25 cellular contexts compared by ENCODE assay signal in genomic region chr19:1452802-1453524, GRCh38. TPM values are rescaled to one million over a fixed set of nuclear protein-coding genes. Genes with fewer than 3 reads are reported as not detected.
DNase-seq lines count a peak whose midpoint lies in the region; ATAC-seq, FAIRE-seq and TF ChIP-seq lines count a peak whose summit lies in the region.
"Had no signal": no experiment of that assay in that cellular context is flagged by ENCODE, and none has a peak within 500 bp of the region (broad histone marks: within the 10 kb centered on the region; RNA-seq: fewer than 3 reads in every experiment).

No MANE protein-coding gene starts in this region.

- H2AFZ ChIP-seq in GM23338 = no peak overlapping the region
- H2AFZ ChIP-seq in neural progenitor cell (replicated peaks) = no peak overlapping the region

- peaks cover 36% of the 10 kb centered on the region for H3K4me1 Mint-ChIP-seq in GM23338
- H3K4me1 Mint-ChIP-seq in neural progenitor cell = peaks cover 49% of the 10 kb centered on the region
- peaks cover 27 to 35% of the 10 kb centered on the region in 2 donors for H3K4me1 Mint-ChIP-seq in stimulated activated naive B cell treated with anti-CD40 and anti-IgM and Interleukin-4, amounts not matched to agents 10 μg/mL and 1 μg/mL and 100 μg/mL, for 72 hours
- no peaks in the 10 kb centered on the region for H3K4me1 Mint-ChIP-seq in endothelial cell (ENCODE audit: unreplicated experiment)

- H4K20me1 ChIP-seq in GM23338 (replicated peaks; ENCODE audit: insufficient read depth) (no peaks in the 10 kb centered on the region), neural progenitor cell (ENCODE audit: low read depth) (peaks cover 71% of the 10 kb centered on the region)

- H3K27ac ChIP-seq in A549 = no peak overlapping the region
- H3K27ac ChIP-seq in GM23338 (ENCODE audit: low read depth) = no peak overlapping the region
- peak overlapping the region; percentile 94 for H3K27ac ChIP-seq in caudate nucleus (ENCODE audit: low read depth, low read length)
- H3K27ac ChIP-seq in neural progenitor cell = no peak overlapping the region
- H3K27ac ChIP-seq: KMS-11, SK-N-MC, spleen, upper lobe of left lung had no signal

- 37% methylated on average over 8 of the region's 30 CpGs for WGBS in A549 (ENCODE audit: missing lambda C conversion rate)

- TF ChIP-seq EP300 in A549 (IDR thresholded peaks at IDR 0.05) = no peak

- TF ChIP-seq POLR2A in A549 (IDR thresholded peaks at IDR 0.05; ENCODE audit: low read length) = no peak

- DNase-seq in A549 (ENCODE audit: low read depth in 1 of 2, low spot score in 1 of 2) (no peak), GM23338 (ENCODE audit: low spot score) (peak; percentile 1), caudate nucleus (lab: John Stamatoyannopoulos, UW) (peak in 3 of 61 donors; percentile 31 to 52 (median 37)), neural progenitor cell (ENCODE audit: low spot score) (no peak), pons (ENCODE audit: low spot score) (no peak), endothelial cell (ENCODE audit: low spot score) (no peak)
- DNase-seq in activated naive CD4-positive, alpha-beta T cell treated with anti-CD3 and anti-CD28 coated beads, Interleukin-2, amount 50 U/mL, for 16 hours = no peak
- DNase-seq in stimulated activated naive B cell treated with anti-CD40 and anti-IgM and Interleukin-4, amounts not matched to agents 10 μg/mL and 1 μg/mL and 100 μg/mL, for 72 hours = no peak
- DNase-seq: activated CD4-positive, alpha-beta memory T cell treated with anti-CD3 and anti-CD28 coated beads for 36 hours; activated CD8-positive, alpha-beta memory T cell treated with anti-CD3 and anti-CD28 coated beads, Interleukin-2, amount 50 U/mL, for 48 hours; aorta; islet precursor cell; naive thymus-derived CD4-positive, alpha-beta T cell; NCI-H1436; NCI-H748 treated with DMSO at 0.1 percent for 48 hours; spleen; stimulated activated CD4-positive, alpha-beta T cell treated with anti-CD3 and anti-CD28 coated beads, Interleukin-2, amount 100 ng/mL, for 48 hours had no signal

- CTCF ChIA-PET in A549 (lab: Yijun Ruan, JAX) = interaction anchor here (0.9 to 4.4 kb wide), 3 partner anchors 8 to 211 kb away, joined by 3 to 34 read pairs (median 4); no protein-coding TSS in a partner anchor

- H3K79me2 ChIP-seq in GM23338 (replicated peaks; ENCODE audit: insufficient read depth) (0 out of 2 replicates have a peak, but pooled peaks cover 3% of the 10 kb centered on the region), neural progenitor cell (ENCODE audit: low read depth) (no peaks in the 10 kb centered on the region)

- H3K9ac ChIP-seq in neural progenitor cell = no peak overlapping the region
- H3K9ac ChIP-seq: KMS-11 had no signal

- no peak for ATAC-seq in A549
- ATAC-seq in GM23338 = no peak
- ATAC-seq in stimulated activated naive B cell treated with anti-CD40 and anti-IgM and Interleukin-4, amounts not matched to agents 10 μg/mL and 1 μg/mL and 100 μg/mL, for 72 hours (replicated peaks) = no peak
- ATAC-seq: activated naive CD4-positive, alpha-beta T cell treated with anti-CD3 and anti-CD28 coated beads, Interleukin-2, amount 50 U/mL, for 72 hours; HCT116; naive thymus-derived CD4-positive, alpha-beta T cell had no signal

- H3K36me3 ChIP-seq in GM23338 (ENCODE audit: insufficient read depth) (no peaks in the 10 kb centered on the region), neural progenitor cell (no peaks in the 10 kb centered on the region)
- H3K36me3 ChIP-seq: spleen, upper lobe of left lung had no signal

- no peak for FAIRE-seq in A549 (lab: Jason Lieb, UNC)
- FAIRE-seq: D721Med, endothelial cell of umbilical vein, HTR-8/SVneo had no signal

- no peak overlapping the region for H3K4me3 ChIP-seq in A549
- no peak overlapping the region for H3K4me3 ChIP-seq in GM23338
- no peak overlapping the region for H3K4me3 ChIP-seq in neural progenitor cell
- H3K4me3 ChIP-seq: spleen, upper lobe of left lung had no signal

- peaks cover 22% of the 10 kb centered on the region for H3F3A ChIP-seq in GM23338 (replicated peaks; ENCODE audit: low read depth)
- H3F3A ChIP-seq in neural progenitor cell (ENCODE audit: low read depth) = peaks cover 52% of the 10 kb centered on the region

- H3K27ac Mint-ChIP-seq in GM23338 (no peak overlapping the region), neural progenitor cell (no peak overlapping the region), endothelial cell (ENCODE audit: unreplicated experiment) (no peak overlapping the region)
- no peak overlapping the region for H3K27ac Mint-ChIP-seq in stimulated activated naive B cell treated with anti-CD40 and anti-IgM and Interleukin-4, amounts not matched to agents 10 μg/mL and 1 μg/mL and 100 μg/mL, for 72 hours
- H3K27ac Mint-ChIP-seq: activated CD4-positive, alpha-beta memory T cell treated with anti-CD3 and anti-CD28 coated beads for 36 hours; activated naive CD4-positive, alpha-beta T cell treated with anti-CD3 and anti-CD28 coated beads, Interleukin-2, amount 50 U/mL, for 72 hours; naive thymus-derived CD4-positive, alpha-beta T cell had no signal

- H3K4me1 ChIP-seq in A549 (peaks cover 13% of the 10 kb centered on the region; the same call in 2 of the 3 replicates), GM23338 (ENCODE audit: insufficient read depth) (peaks cover 23% of the 10 kb centered on the region; the same call in 1 of the 2 replicates), neural progenitor cell (peaks cover 30% of the 10 kb centered on the region)

- POLR2A ChIA-PET in A549 (lab: Yijun Ruan, JAX) = interaction anchor here (0.9 kb wide), 2 partner anchors 8 to 13 kb away, joined by 3 read pairs; no protein-coding TSS in a partner anchor

- H3K27me3 ChIP-seq in GM23338 (ENCODE audit: insufficient read depth) (peaks cover 26% of the 10 kb centered on the region), neural progenitor cell (peaks cover 98% of the 10 kb centered on the region)

- H3K4me3 Mint-ChIP-seq in GM23338 = no peak overlapping the region
- H3K4me3 Mint-ChIP-seq in neural progenitor cell = peak overlapping the region; percentile 71
- H3K4me3 Mint-ChIP-seq in stimulated activated naive B cell treated with anti-CD40 and anti-IgM and Interleukin-4, amounts not matched to agents 10 μg/mL and 1 μg/mL and 100 μg/mL, for 72 hours = peak overlapping the region in 1 of 2 donors; percentile 25
- H3K4me3 Mint-ChIP-seq in endothelial cell (ENCODE audit: unreplicated experiment) = no peak overlapping the region
- H3K4me3 Mint-ChIP-seq: activated CD4-positive, alpha-beta memory T cell treated with anti-CD3 and anti-CD28 coated beads for 36 hours had no signal

- no peaks in the 10 kb centered on the region for H3K9me2 ChIP-seq in GM23338 (ENCODE audit: insufficient read depth)

- peaks cover 4% of the 10 kb centered on the region for H3K36me3 Mint-ChIP-seq in GM23338 (ENCODE audit: low read depth)
- H3K36me3 Mint-ChIP-seq in neural progenitor cell = peaks cover 12% of the 10 kb centered on the region
- peaks cover 8% of the 10 kb centered on the region in 2 donors for H3K36me3 Mint-ChIP-seq in stimulated activated naive B cell treated with anti-CD40 and anti-IgM and Interleukin-4, amounts not matched to agents 10 μg/mL and 1 μg/mL and 100 μg/mL, for 72 hours
- peaks cover 5% of the 10 kb centered on the region for H3K36me3 Mint-ChIP-seq in endothelial cell (ENCODE audit: low read depth, unreplicated experiment)
- H3K36me3 Mint-ChIP-seq: activated CD4-positive, alpha-beta memory T cell treated with anti-CD3 and anti-CD28 coated beads for 36 hours had no signal

- TF ChIP-seq CTCF in A549 (IDR thresholded peaks at IDR 0.05) (no peak), GM23338 (conservative IDR thresholded peaks at IDR 0.05; ENCODE audit: low read depth in 2 of 2) (no peak), neural progenitor cell (IDR thresholded peaks at IDR 0.05) (no peak), endothelial cell (IDR thresholded peaks at IDR 0.05; ENCODE audit: unreplicated experiment) (no peak)

- TF ChIP-seq RAD21 in A549 (conservative IDR thresholded peaks at IDR 0.05 in 1 of 2, IDR thresholded peaks at IDR 0.05 in 1 of 2) = no peak

- H3K9me3 ChIP-seq in A549 = no peaks in the 10 kb centered on the region
- no peaks in the 10 kb centered on the region for H3K9me3 ChIP-seq in neural progenitor cell (ENCODE audit: low read depth)
- H3K9me3 ChIP-seq: spleen, upper lobe of left lung had no signal

- H3K27me3 Mint-ChIP-seq in GM23338 (ENCODE audit: insufficient read depth, low read depth, poor library complexity) (peaks cover 48% of the 10 kb centered on the region), neural progenitor cell (ENCODE audit: insufficient read depth, low read depth) (peaks cover 21% of the 10 kb centered on the region), endothelial cell (ENCODE audit: unreplicated experiment) (peaks cover 22% of the 10 kb centered on the region)
- peaks cover 66 to 76% of the 10 kb centered on the region in 2 donors for H3K27me3 Mint-ChIP-seq in stimulated activated naive B cell treated with anti-CD40 and anti-IgM and Interleukin-4, amounts not matched to agents 10 μg/mL and 1 μg/mL and 100 μg/mL, for 72 hours

- H3K4me2 ChIP-seq in A549 (0 out of 3 replicates have a peak overlapping the region, but pooled peaks have one; percentile 10), GM23338 (no peak overlapping the region), neural progenitor cell (peak overlapping the region; percentile 67)
- H3K4me2 ChIP-seq: KMS-11 had no signal

- no peaks in the 10 kb centered on the region; the same call in 2 of the 3 replicates for H3K9me3 Mint-ChIP-seq in GM23338
- H3K9me3 Mint-ChIP-seq in neural progenitor cell = no peaks in the 10 kb centered on the region
- peaks cover 4 to 5% of the 10 kb centered on the region in 2 donors for H3K9me3 Mint-ChIP-seq in stimulated activated naive B cell treated with anti-CD40 and anti-IgM and Interleukin-4, amounts not matched to agents 10 μg/mL and 1 μg/mL and 100 μg/mL, for 72 hours
- H3K9me3 Mint-ChIP-seq in endothelial cell (ENCODE audit: unreplicated experiment) = no peaks in the 10 kb centered on the region
- H3K9me3 Mint-ChIP-seq: activated CD4-positive, alpha-beta memory T cell treated with anti-CD3 and anti-CD28 coated beads for 36 hours; activated naive CD4-positive, alpha-beta T cell treated with anti-CD3 and anti-CD28 coated beads, Interleukin-2, amount 50 U/mL, for 72 hours had no signal

RNA-seq across cellular contexts. Expression of gene APC2, which starts 3.0 kb away (rescaled TPM):
- polyA plus RNA-seq in A549 (2011; rRNA removed) (0.32 and 0.36 TPM in 2 replicates), A549 (2017; fragmentation: RNase III; extraction: RNeasy Plus Mini Kit Qiagen cat#74134 plus additional on column Dnase treatment) (1.3 to 1.6 TPM (median 1.6 TPM) in 3 replicates), GM23338 (2016; fragmentation: Nextera tagmentation; extraction: Ambion mirVana) (1.4 TPM in 2 replicates)
- 1.2 and 1.5 TPM in 2 replicates for polyA plus RNA-seq in A549 (2012; cell fraction: cytosol; rRNA removed)
- 1.8 and 3.5 TPM in 2 replicates for polyA plus RNA-seq in A549 (2012; cell fraction: nucleus; rRNA removed)
- polyA minus RNA-seq in A549 (2011; rRNA and poly(A)+ RNA removed) = 0.68 and 1.0 TPM in 2 replicates
- 14.3 and 18.3 TPM in 2 replicates for total RNA-seq in GM23338 (2014; rRNA removed; shearing (Covaris generic))
- total RNA-seq in neural progenitor cell (ENCODE audit: low replicate concordance) (1.3 and 12.2 TPM in 2 replicates), endothelial cell (ENCODE audit: unreplicated experiment) (1.9 TPM)

RNA-seq across cellular contexts. Expression of gene RPS15, which starts 14.8 kb away (rescaled TPM):
- 485 and 525 TPM in 2 replicates for polyA plus RNA-seq in A549 (2011; rRNA removed)
- polyA plus RNA-seq in A549 (2012; cell fraction: cytosol; rRNA removed) = 2,687 and 2,770 TPM in 2 replicates
- polyA plus RNA-seq in A549 (2012; cell fraction: nucleus; rRNA removed) = 2,142 and 3,339 TPM in 2 replicates
- polyA plus RNA-seq in A549 (2017; fragmentation: RNase III; extraction: RNeasy Plus Mini Kit Qiagen cat#74134 plus additional on column Dnase treatment) = 1,370 to 1,458 TPM (median 1,378 TPM) in 3 replicates
- polyA minus RNA-seq in A549 (2011; rRNA and poly(A)+ RNA removed) = 298 and 489 TPM in 2 replicates
- total RNA-seq in GM23338 (2014; rRNA removed; shearing (Covaris generic)) = 2,953 and 3,723 TPM in 2 replicates
- 3,861 and 4,267 TPM in 2 replicates for polyA plus RNA-seq in GM23338 (2016; fragmentation: Nextera tagmentation; extraction: Ambion mirVana)
- total RNA-seq in neural progenitor cell (ENCODE audit: low replicate concordance) = 1,918 and 2,648 TPM in 2 replicates
- 1,175 TPM for total RNA-seq in endothelial cell (ENCODE audit: unreplicated experiment)

RNA-seq across cellular contexts. Expression of gene C19orf25, which starts 26.1 kb away (rescaled TPM):
- 6.5 and 8.2 TPM in 2 replicates for polyA plus RNA-seq in A549 (2011; rRNA removed)
- 21.1 and 30.9 TPM in 2 replicates for polyA plus RNA-seq in A549 (2012; cell fraction: cytosol; rRNA removed)
- polyA plus RNA-seq in A549 (2012; cell fraction: nucleus; rRNA removed) = 25.1 and 28.4 TPM in 2 replicates
- polyA plus RNA-seq in A549 (2017; fragmentation: RNase III; extraction: RNeasy Plus Mini Kit Qiagen cat#74134 plus additional on column Dnase treatment) = 17.1 to 20.7 TPM (median 18.9 TPM) in 3 replicates
- polyA minus RNA-seq in A549 (2011; rRNA and poly(A)+ RNA removed) = 5.0 and 6.4 TPM in 2 replicates
- 61.1 and 64.9 TPM in 2 replicates for total RNA-seq in GM23338 (2014; rRNA removed; shearing (Covaris generic))
- 43.5 and 50.1 TPM in 2 replicates for polyA plus RNA-seq in GM23338 (2016; fragmentation: Nextera tagmentation; extraction: Ambion mirVana)
- total RNA-seq in neural progenitor cell (ENCODE audit: low replicate concordance) = 14.4 and 40.4 TPM in 2 replicates
- total RNA-seq in endothelial cell (ENCODE audit: unreplicated experiment) = 29.7 TPM

RNA-seq across cellular contexts. Expression of gene PCSK4, which starts 37.2 kb away (rescaled TPM):
- polyA plus RNA-seq in A549 (2011; rRNA removed) (0.76 and 1.0 TPM in 2 replicates), A549 (2017; fragmentation: RNase III; extraction: RNeasy Plus Mini Kit Qiagen cat#74134 plus additional on column Dnase treatment) (1.2 to 3.7 TPM (median 2.1 TPM) in 3 replicates), GM23338 (2016; fragmentation: Nextera tagmentation; extraction: Ambion mirVana) (3.8 and 5.6 TPM in 2 replicates)
- 2.1 and 2.2 TPM in 2 replicates for polyA plus RNA-seq in A549 (2012; cell fraction: cytosol; rRNA removed)
- polyA plus RNA-seq in A549 (2012; cell fraction: nucleus; rRNA removed) = 17.3 and 28.8 TPM in 2 replicates
- 0.45 and 2.3 TPM in 2 replicates for polyA minus RNA-seq in A549 (2011; rRNA and poly(A)+ RNA removed)
- 5.9 and 15.1 TPM in 2 replicates for total RNA-seq in GM23338 (2014; rRNA removed; shearing (Covaris generic))
- total RNA-seq in neural progenitor cell (ENCODE audit: low replicate concordance) (3.6 and 12.5 TPM in 2 replicates), endothelial cell (ENCODE audit: unreplicated experiment) (8.4 TPM)

RNA-seq across cellular contexts. Expression of gene REEP6, which starts 38.0 kb away (rescaled TPM):
- polyA plus RNA-seq in A549 (2011; rRNA removed) (1.5 and 1.8 TPM in 2 replicates), A549 (2017; fragmentation: RNase III; extraction: RNeasy Plus Mini Kit Qiagen cat#74134 plus additional on column Dnase treatment) (3.6 to 4.8 TPM (median 4.3 TPM) in 3 replicates), GM23338 (2016; fragmentation: Nextera tagmentation; extraction: Ambion mirVana) (20.0 and 23.4 TPM in 2 replicates)
- 2.7 and 4.1 TPM in 2 replicates for polyA plus RNA-seq in A549 (2012; cell fraction: cytosol; rRNA removed)
- 2.5 and 3.1 TPM in 2 replicates for polyA plus RNA-seq in A549 (2012; cell fraction: nucleus; rRNA removed)
- polyA minus RNA-seq in A549 (2011; rRNA and poly(A)+ RNA removed) = 2.1 and 3.5 TPM in 2 replicates
- total RNA-seq in GM23338 (2014; rRNA removed; shearing (Covaris generic)) = 14.3 and 15.2 TPM in 2 replicates
- total RNA-seq in neural progenitor cell (ENCODE audit: low replicate concordance) (4.8 and 13.0 TPM in 2 replicates), endothelial cell (ENCODE audit: unreplicated experiment) (2.3 TPM)
